31 cellular contexts compared by ENCODE assay signal in the genomic region with DNA sequence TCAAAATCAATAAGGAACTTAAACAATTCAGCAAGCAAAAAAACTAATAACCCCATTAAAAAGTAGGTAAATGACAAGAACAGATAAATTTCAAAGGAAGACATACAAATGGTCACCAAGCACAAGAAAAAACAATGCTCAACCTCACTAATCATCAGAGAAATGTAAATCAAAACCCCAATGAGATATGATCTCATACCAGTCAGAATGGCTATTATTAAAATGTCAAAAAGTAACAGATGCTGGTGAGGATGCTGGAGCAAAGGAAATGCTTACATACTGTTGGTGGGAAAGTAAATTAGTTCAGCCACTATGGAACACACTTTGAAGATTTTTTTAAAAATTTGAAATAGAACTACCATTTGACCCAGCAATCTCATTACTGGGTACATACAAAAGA.
"Had no signal": no experiment of that assay in that cellular context is flagged by ENCODE, and none has a peak within 500 bp of the region (broad histone marks: within the 10 kb centered on the region; RNA-seq: fewer than 3 reads in every experiment).

No MANE protein-coding gene starts in this region.

- H3K4me3 ChIP-seq: breast epithelium, colonic mucosa had no signal

- ATAC-seq: activated T-cell treated with anti-CD3 and anti-CD28 coated beads, Interleukin-2, amount 50 U/mL, for 72 hours; Panc1; Right ventricle myocardium inferior had no signal

- H3K9me3 ChIP-seq: colonic mucosa had no signal

- H3K27me3 ChIP-seq: colonic mucosa had no signal

- H3K36me3 ChIP-seq: breast epithelium, colonic mucosa had no signal

- H3K4me1 ChIP-seq: breast epithelium, colonic mucosa had no signal

- H3K27ac ChIP-seq: breast epithelium, colonic mucosa had no signal

- DNase-seq: activated B cell treated with CpG ODN at 0.5 μM for 24 hours; activated CD4-positive, alpha-beta memory T cell treated with anti-CD3 and anti-CD28 coated beads for 36 hours; activated CD4-positive, alpha-beta T cell treated with anti-CD3 and anti-CD28 coated beads for 1 hour; activated CD4-positive, alpha-beta T cell treated with anti-CD3 and anti-CD28 coated beads, Interleukin-2, amount 10 ng/mL, durations not matched to agents 7 days and 5 days; activated CD8-positive, alpha-beta memory T cell treated with anti-CD3 and anti-CD28 coated beads for 24 hours; activated gamma-delta T cell treated with Interleukin-2 at 50 U/mL for 16 hours; activated naive CD4-positive, alpha-beta T cell treated with anti-CD3 and anti-CD28 coated beads, Interleukin-2, amount 10 ng/mL, durations not matched to agents 7 days and 5 days; activated naive CD8-positive, alpha-beta T cell treated with anti-CD3 and anti-CD28 coated beads for 36 hours; activated T-cell treated with anti-CD3 and anti-CD28 coated beads for 4 hours; activated T-cell treated with anti-CD3 and anti-CD28 coated beads, Interleukin-2, amount 50 U/mL, for 72 hours; anterior cingulate cortex; caudate nucleus; colonic mucosa; Kasumi-1; MV-4-11; NCI-H1092 treated with DMSO at 0.1 percent for 48 hours; NCI-H1417 treated with DMSO at 0.1 percent for 48 hours; NCI-H1694; NCI-H2029; NCI-H2107; NCI-H2171 treated with DMSO at 0.1 percent for 48 hours; NCI-H226; NCI-H510A; NCI-H526 treated with DMSO at 0.1 percent for 48 hours; NCI-H82; NK-92 treated with Interleukin-12 subunit alpha and Interleukin-12 subunit beta, amount 100 ng/mL, for 24 hours; OCI-M1; RPMI8226 had no signal
